Comparison of ENCODE assay signal across 1 cellular context in genomic region chr4:31530555-31530954, GRCh38.
TF ChIP-seq lines count a peak whose summit lies in the region.

No MANE protein-coding gene starts in this region.

TF ChIP-seq in GM12878, 131 proteins besides CTCF, POLR2A, EP300 and RAD21:
- TF ChIP-seq REST (IDR thresholded peaks at IDR 0.05; ENCODE audit: low read depth, low read length) (no peak), RELB (IDR thresholded peaks at IDR 0.05; ENCODE audit: low read depth) (no peak), TCF12 (IDR thresholded peaks at IDR 0.05; ENCODE audit: low read depth, low read length) (no peak), ZNF384 (IDR thresholded peaks at IDR 0.05; ENCODE audit: borderline replicate concordance, low read depth, low read length) (no peak), NR2C1 (IDR thresholded peaks at IDR 0.05) (no peak), MTA2 (IDR thresholded peaks at IDR 0.05; ENCODE audit: low read depth) (no peak)
